ENCODE assay signal across 8 cellular contexts in genomic region chr14:106530423-106531107, GRCh38.
DNase-seq lines count a peak whose midpoint lies in the region; ATAC-seq lines count a peak whose summit lies in the region.

No MANE protein-coding gene starts in this region.

- POLR2A ChIA-PET in activated CD4-positive, alpha-beta T cell treated with anti-CD3 and anti-CD28 coated beads for 36 hours (lab: Charles Lee): no interaction called here

- H3K4me3 Mint-ChIP-seq in activated CD4-positive, alpha-beta T cell treated with anti-CD3 and anti-CD28 coated beads for 36 hours: no peak overlapping the region
- no peak overlapping the region for H3K4me3 Mint-ChIP-seq in activated T-cell treated with anti-CD3 and anti-CD28 coated beads, Interleukin-2, amount 50 U/mL, for 4 hours

- no peak overlapping the region for H3K27ac Mint-ChIP-seq in activated CD4-positive, alpha-beta T cell treated with anti-CD3 and anti-CD28 coated beads for 36 hours

- DNase-seq in activated CD4-positive, alpha-beta T cell treated with anti-CD3 and anti-CD28 coated beads for 36 hours: peak; percentile 64
- DNase-seq in activated CD4-positive, alpha-beta T cell treated with anti-CD3 and anti-CD28 coated beads for 1 hour: no peak
- DNase-seq in activated T-cell treated with anti-CD3 and anti-CD28 coated beads, Interleukin-2, amount 50 U/mL, for 4 hours: peak; percentile 31
- peak; percentile 13 for DNase-seq in stimulated activated naive CD4-positive, alpha-beta T cell treated with Interleukin-2 at 50 U/mL for 16 hours (lab: John Stamatoyannopoulos, UW)
- no peak for DNase-seq in NCI-H2029 treated with DMSO at 0.1 percent for 48 hours (lab: John Stamatoyannopoulos, UW)
- DNase-seq in epidermal melanocyte (ENCODE audit: insufficient read length, low spot score): no peak

- H3K4me1 Mint-ChIP-seq in activated CD4-positive, alpha-beta T cell treated with anti-CD3 and anti-CD28 coated beads for 36 hours: no peaks in the 10 kb centered on the region
- no peaks in the 10 kb centered on the region for H3K4me1 Mint-ChIP-seq in activated T-cell treated with anti-CD3 and anti-CD28 coated beads, Interleukin-2, amount 50 U/mL, for 4 hours (ENCODE audit: low read depth)

- intact Hi-C loops in activated CD4-positive, alpha-beta T cell treated with anti-CD3 and anti-CD28 coated beads for 36 hours (cut with DNase I, micrococcal nuclease): loop anchor here in 1 of 2 experiments (5.0 kb wide), 1 partner anchor 73 kb away; no protein-coding TSS in a partner anchor

- no peaks in the 10 kb centered on the region for H3K9me3 Mint-ChIP-seq in activated CD4-positive, alpha-beta T cell treated with anti-CD3 and anti-CD28 coated beads for 36 hours (ENCODE audit: low read depth)
- no peaks in the 10 kb centered on the region for H3K9me3 Mint-ChIP-seq in activated T-cell treated with anti-CD3 and anti-CD28 coated beads, Interleukin-2, amount 50 U/mL, for 4 hours

- CTCF ChIA-PET in activated CD4-positive, alpha-beta T cell treated with anti-CD3 and anti-CD28 coated beads for 36 hours (lab: Charles Lee): interaction anchor here (0.6 to 5.8 kb wide), 43 partner anchors 8 to 1143 kb away, joined by 3 to 61 read pairs (median 5); no protein-coding TSS in a partner anchor

- ATAC-seq in activated CD4-positive, alpha-beta T cell treated with anti-CD3 and anti-CD28 coated beads for 36 hours: peak; percentile 87
- ATAC-seq in HG03460 (IDR thresholded peaks at IDR 0.05; ENCODE audit: unreplicated experiment): peak; percentile 71
- ATAC-seq in activated T-cell treated with anti-CD3 and anti-CD28 coated beads, Interleukin-2, amount 50 U/mL, for 4 hours: peak; percentile 88 to 91
- ATAC-seq in HG03457 (IDR thresholded peaks at IDR 0.05; ENCODE audit: unreplicated experiment): no peak

- peaks cover 10% of the 10 kb centered on the region for H3K27me3 Mint-ChIP-seq in activated CD4-positive, alpha-beta T cell treated with anti-CD3 and anti-CD28 coated beads for 36 hours
- H3K27me3 Mint-ChIP-seq in activated T-cell treated with anti-CD3 and anti-CD28 coated beads, Interleukin-2, amount 50 U/mL, for 4 hours (ENCODE audit: low read depth): peaks cover 10% of the 10 kb centered on the region

- no peaks in the 10 kb centered on the region for H3K36me3 Mint-ChIP-seq in activated CD4-positive, alpha-beta T cell treated with anti-CD3 and anti-CD28 coated beads for 36 hours (ENCODE audit: low read depth)
- no peaks in the 10 kb centered on the region for H3K36me3 Mint-ChIP-seq in activated T-cell treated with anti-CD3 and anti-CD28 coated beads, Interleukin-2, amount 50 U/mL, for 4 hours (ENCODE audit: insufficient read depth)

Comparison
In these comparisons a context has a peak if more than half of its experiments do, and no peak if none do; other contexts are left out.
1. DNase-seq: peak in activated CD4-positive, alpha-beta T cell treated with anti-CD3 and anti-CD28 coated beads for 36 hours (single experiment), activated T-cell treated with anti-CD3 and anti-CD28 coated beads, Interleukin-2, amount 50 U/mL, for 4 hours (single experiment) and stimulated activated naive CD4-positive, alpha-beta T cell treated with Interleukin-2 at 50 U/mL for 16 hours (single experiment); none in activated CD4-positive, alpha-beta T cell treated with anti-CD3 and anti-CD28 coated beads for 1 hour (single experiment), NCI-H2029 treated with DMSO at 0.1 percent for 48 hours (single experiment) and epidermal melanocyte (single experiment).